ENCODE assay signal across 26 cellular contexts in the genomic region with DNA sequence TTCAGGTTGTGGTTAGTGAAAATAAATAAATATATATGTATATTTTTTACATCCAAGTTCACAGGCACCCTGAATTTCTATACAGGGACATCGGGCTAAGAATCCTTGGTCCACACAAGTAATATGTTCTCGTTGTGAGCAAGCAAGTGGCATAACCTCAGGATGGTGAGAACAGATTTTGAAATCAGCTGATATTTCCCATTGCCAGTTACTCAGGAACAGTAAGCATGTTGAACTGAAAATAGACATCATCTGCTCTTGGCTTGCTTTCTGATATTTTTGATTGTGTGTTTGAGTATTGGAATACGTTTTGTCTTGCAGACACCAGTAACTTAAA. TPM values are rescaled to one million over a fixed set of nuclear protein-coding genes. Genes with fewer than 3 reads are reported as not detected.
DNase-seq lines count a peak whose midpoint lies in the region; ATAC-seq, FAIRE-seq and TF ChIP-seq lines count a peak whose summit lies in the region.
"Had no signal": no experiment of that assay in that cellular context is flagged by ENCODE, and none has a peak within 500 bp of the region (broad histone marks: within the 10 kb centered on the region; RNA-seq: fewer than 3 reads in every experiment).

No MANE protein-coding gene starts in this region.

- peak overlapping the region; percentile 82 for H3K27ac Mint-ChIP-seq in MCF 10A (ENCODE audit: low read depth, unreplicated experiment)
- H3K27ac Mint-ChIP-seq: activated CD4-positive, alpha-beta T cell treated with anti-CD3 and anti-CD28 coated beads for 36 hours; endodermal cell had no signal

- TF ChIP-seq POLR2A in breast epithelium (IDR thresholded peaks at IDR 0.05), result no peak

- TF ChIP-seq CTCF in MCF 10A (IDR thresholded peaks at IDR 0.05; ENCODE audit: unreplicated experiment) (no peak), breast epithelium (IDR thresholded peaks at IDR 0.05) (no peak)

- TSS peak; percentile 99 for BruUV-seq in MCF 10A (replicated peaks; lab: Mats Ljungman, UMichigan)

- H3K36me3 ChIP-seq in breast epithelium, result no peaks in the 10 kb centered on the region
- H3K36me3 ChIP-seq: upper lobe of right lung had no signal

- ATAC-seq in left ventricle myocardium superior (peak; percentile 77), HG03095 (IDR thresholded peaks at IDR 0.05; ENCODE audit: unreplicated experiment) (no peak), GM19328 (IDR thresholded peaks at IDR 0.05; ENCODE audit: unreplicated experiment) (no peak)
- ATAC-seq: A549 had no signal

- peak; percentile 17 for DNase-seq in MCF 10A (ENCODE audit: unreplicated experiment)
- no peak for DNase-seq in breast epithelium (ENCODE audit: low spot score in 2 of 2)
- DNase-seq in amniotic epithelial cell (ENCODE audit: low read depth), result peak; percentile 37
- no peak for DNase-seq in left ventricle myocardium superior
- no peak for DNase-seq in activated CD4-positive, alpha-beta T cell treated with anti-CD3 and anti-CD28 coated beads for 48 hours
- no peak for DNase-seq in urothelium cell line (ENCODE audit: low spot score)
- DNase-seq: activated CD8-positive, alpha-beta memory T cell treated with anti-CD3 and anti-CD28 coated beads, Interleukin-2, amount 50 U/mL, for 48 hours; activated gamma-delta T cell; DMS 273 treated with DMSO at 0.1 percent for 48 hours; endodermal cell; naive B cell; NCI-H1092; NCI-H2029 treated with DMSO at 0.1 percent for 48 hours; stimulated activated CD4-positive, alpha-beta T cell treated with anti-CD3 and anti-CD28 coated beads, Interleukin-4, amount 100 ng/mL, for 24 hours; upper lobe of right lung had no signal

- peak overlapping the region; percentile 10 for H3K4me3 Mint-ChIP-seq in MCF 10A (ENCODE audit: unreplicated experiment)
- H3K4me3 Mint-ChIP-seq: activated CD4-positive, alpha-beta T cell treated with anti-CD3 and anti-CD28 coated beads for 36 hours; endodermal cell had no signal

- H3K36me3 Mint-ChIP-seq in MCF 10A (ENCODE audit: insufficient read depth, unreplicated experiment), result peaks cover 12% of the 10 kb centered on the region

- no peak overlapping the region for H3K4me3 ChIP-seq in breast epithelium
- H3K4me3 ChIP-seq: A549, hepatocyte, skin epidermis, upper lobe of right lung had no signal

- no peaks in the 10 kb centered on the region for H3K27me3 Mint-ChIP-seq in MCF 10A (ENCODE audit: insufficient read depth, unreplicated experiment)
- H3K27me3 Mint-ChIP-seq: activated CD4-positive, alpha-beta T cell treated with anti-CD3 and anti-CD28 coated beads for 36 hours; naive B cell had no signal

- POLR2A ChIA-PET in MCF 10A (lab: Yijun Ruan, JAX), result interaction anchor here (0.7 to 1.7 kb wide), 5 partner anchors 12 to 70 kb away, joined by 3 to 8 read pairs (median 3); no protein-coding TSS in a partner anchor

- H3K9me3 ChIP-seq in breast epithelium, result no peaks in the 10 kb centered on the region
- H3K9me3 ChIP-seq: A549, upper lobe of right lung had no signal

- H3K9me3 Mint-ChIP-seq in MCF 10A (ENCODE audit: unreplicated experiment), result no peaks in the 10 kb centered on the region
- H3K9me3 Mint-ChIP-seq: endodermal cell, naive B cell had no signal

- H3K27ac ChIP-seq in breast epithelium, result no peak overlapping the region
- H3K27ac ChIP-seq: C4-2B, hepatocyte, parathyroid adenoma, upper lobe of right lung had no signal

- intact Hi-C loops in MCF 10A (cut with micrococcal nuclease), result no loop called here
- intact Hi-C loops in breast epithelium (cut with DNase I; ENCODE audit: low total_unique reads), result no loop called here
- intact Hi-C loops in left ventricle myocardium superior (cut with micrococcal nuclease), result no loop called here

- H3K4me1 Mint-ChIP-seq in MCF 10A (ENCODE audit: insufficient read depth, unreplicated experiment), result peaks cover 39% of the 10 kb centered on the region

- CTCF ChIA-PET in MCF 10A (lab: Yijun Ruan, JAX), result no interaction called here

- no peaks in the 10 kb centered on the region for H3K27me3 ChIP-seq in breast epithelium
- H3K27me3 ChIP-seq: hepatocyte, upper lobe of right lung had no signal

- no peaks in the 10 kb centered on the region for H3K4me1 ChIP-seq in breast epithelium
- H3K4me1 ChIP-seq: parathyroid adenoma, upper lobe of right lung had no signal

- FAIRE-seq in urothelium cell line (lab: Jason Lieb, UNC), result no peak
- FAIRE-seq: A549, islet of Langerhans, TTC549 had no signal

RNA-seq across cellular contexts. Expression of gene CHGB, which starts 48.6 kb away (rescaled TPM):
- 9.3 and 10.0 TPM in 2 replicates for total RNA-seq in MCF 10A (2022)
- not detected for total RNA-seq in breast epithelium
- total RNA-seq in left ventricle myocardium superior, result 11.5 TPM
- total RNA-seq: NCI-H460, upper lobe of right lung had no signal

Comparison
In these comparisons a context has a peak if more than half of its experiments do, and no peak if none do; other contexts are left out.
1. DNase-seq: peak in MCF 10A (single experiment) and amniotic epithelial cell (single experiment); none in breast epithelium (0 of 2), left ventricle myocardium superior (single experiment), activated CD4-positive, alpha-beta T cell treated with anti-CD3 and anti-CD28 coated beads for 48 hours (single experiment) and urothelium cell line (single experiment).
2. RNA of gene CHGB, which starts 48.6 kb away (total RNA-seq): 11.5 TPM in left ventricle myocardium superior (single experiment) and 9.3 to 10.0 TPM in MCF 10A; not detected in breast epithelium; every median in the first group is over 10 times any median in the second.